ENCODE assay signal across 23 cellular contexts in the genomic region with DNA sequence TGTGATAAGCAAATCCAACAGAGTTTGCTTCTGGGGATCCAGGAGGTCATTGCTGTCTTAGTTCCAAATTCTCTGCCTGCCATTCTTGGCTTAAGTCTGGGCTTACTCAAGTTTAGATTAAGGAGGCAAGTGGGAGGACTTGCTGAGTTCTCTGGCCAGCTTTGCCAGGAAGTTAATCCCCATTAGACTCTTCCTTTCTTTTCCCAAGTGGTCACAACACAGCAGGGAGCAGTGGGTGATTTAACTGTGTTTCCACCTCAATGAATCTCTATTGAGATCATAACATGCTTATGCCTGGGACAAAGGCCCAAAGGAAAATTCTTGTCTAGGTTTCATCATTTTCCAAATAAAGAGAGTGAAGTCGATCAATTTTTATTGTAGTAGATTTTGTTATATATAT.
A peak's percentile ranks its signal among the peaks of the same experiment; 100 is the strongest.
DNase-seq lines count a peak whose midpoint lies in the region; ATAC-seq and TF ChIP-seq lines count a peak whose summit lies in the region.
"Had no signal": no experiment of that assay in that cellular context is flagged by ENCODE, and none has a peak within 500 bp of the region (broad histone marks: within the 10 kb centered on the region; RNA-seq: fewer than 3 reads in every experiment).

No MANE protein-coding gene starts in this region.

- H3K4me3 Mint-ChIP-seq in activated CD8-positive, alpha-beta T cell treated with anti-CD3 and anti-CD28 coated beads, Interleukin-2, amount 10 ng/mL, durations not matched to agents 7 days and 5 days = no peak overlapping the region
- H3K4me3 Mint-ChIP-seq: B cell; CD14-positive monocyte; CD8-positive, alpha-beta memory T cell had no signal

- DNase-seq in MV-4-11 (lab: John Stamatoyannopoulos, UW) (peak; percentile 39), amniotic epithelial cell (ENCODE audit: low read depth) (peak; percentile 37), fibroblast of pulmonary artery (ENCODE audit: low read depth) (peak; percentile 1), retinal pigment epithelial cell (ENCODE audit: low read depth) (peak; percentile 48), DMS153 (lab: John Stamatoyannopoulos, UW) (no peak), SKM-1 treated with dmso at 0.1 percent for 144 hours (lab: John Stamatoyannopoulos, UW; ENCODE audit: unreplicated experiment) (no peak)
- DNase-seq in activated CD8-positive, alpha-beta T cell treated with anti-CD3 and anti-CD28 coated beads, Interleukin-2, amount 10 ng/mL, durations not matched to agents 7 days and 5 days = no peak
- DNase-seq: CD8-positive, alpha-beta memory T cell; DMS 273 treated with DMSO at 0.1 percent for 48 hours; DND-41; IMR-90; KG1; MM.1S; NCI-H1092 treated with DMSO at 0.1 percent for 48 hours; NCI-H1436; NCI-H1930; NCI-H2107; NCI-H524; NCI-H774; SK-N-SH had no signal

- TF ChIP-seq CTCF in fibroblast of pulmonary artery (IDR thresholded peaks at IDR 0.05; ENCODE audit: low read length, missing control alignments) = no peak
- no peak for TF ChIP-seq CTCF in retinal pigment epithelial cell (conservative IDR thresholded peaks at IDR 0.05; ENCODE audit: low read depth, low read length)

- POLR2A ChIA-PET in activated CD8-positive, alpha-beta T cell treated with anti-CD3 and anti-CD28 coated beads, Interleukin-2, amount 10 ng/mL, durations not matched to agents 7 days and 5 days (lab: Charles Lee) = no interaction called here

- no peaks in the 10 kb centered on the region for H3K27me3 Mint-ChIP-seq in activated CD8-positive, alpha-beta T cell treated with anti-CD3 and anti-CD28 coated beads, Interleukin-2, amount 10 ng/mL, durations not matched to agents 7 days and 5 days (ENCODE audit: low read depth)
- H3K27me3 Mint-ChIP-seq: B cell had no signal

- no peaks in the 10 kb centered on the region for H3K9me3 Mint-ChIP-seq in activated CD8-positive, alpha-beta T cell treated with anti-CD3 and anti-CD28 coated beads, Interleukin-2, amount 10 ng/mL, durations not matched to agents 7 days and 5 days (ENCODE audit: insufficient read depth)

- no peak for ATAC-seq in activated CD8-positive, alpha-beta T cell treated with anti-CD3 and anti-CD28 coated beads, Interleukin-2, amount 10 ng/mL, durations not matched to agents 7 days and 5 days
- ATAC-seq: HCT116 had no signal

- H3K4me3 ChIP-seq in fibroblast of pulmonary artery (replicated peaks; ENCODE audit: low read depth, low read length) (no peak overlapping the region), retinal pigment epithelial cell (ENCODE audit: low read length) (no peak overlapping the region)

- no peak overlapping the region for H3K27ac Mint-ChIP-seq in activated CD8-positive, alpha-beta T cell treated with anti-CD3 and anti-CD28 coated beads, Interleukin-2, amount 10 ng/mL, durations not matched to agents 7 days and 5 days
- H3K27ac Mint-ChIP-seq: B cell; CD14-positive monocyte; CD8-positive, alpha-beta memory T cell had no signal

- H3K36me3 Mint-ChIP-seq in activated CD8-positive, alpha-beta T cell treated with anti-CD3 and anti-CD28 coated beads, Interleukin-2, amount 10 ng/mL, durations not matched to agents 7 days and 5 days (ENCODE audit: low read depth) = no peaks in the 10 kb centered on the region
- H3K36me3 Mint-ChIP-seq: CD14-positive monocyte; CD8-positive, alpha-beta memory T cell had no signal

- CTCF ChIA-PET in activated CD8-positive, alpha-beta T cell treated with anti-CD3 and anti-CD28 coated beads, Interleukin-2, amount 10 ng/mL, durations not matched to agents 7 days and 5 days (lab: Charles Lee) = no interaction called here

- no peaks in the 10 kb centered on the region for H3K4me1 Mint-ChIP-seq in activated CD8-positive, alpha-beta T cell treated with anti-CD3 and anti-CD28 coated beads, Interleukin-2, amount 10 ng/mL, durations not matched to agents 7 days and 5 days (ENCODE audit: low read depth)
- H3K4me1 Mint-ChIP-seq: B cell; CD14-positive monocyte; CD8-positive, alpha-beta memory T cell had no signal

Comparison
In these comparisons a context has a peak if more than half of its experiments do, and no peak if none do; other contexts are left out.
1. DNase-seq: peak in MV-4-11 (single experiment), amniotic epithelial cell (single experiment), fibroblast of pulmonary artery (single experiment) and retinal pigment epithelial cell (single experiment); none in DMS153 (single experiment), SKM-1 treated with dmso at 0.1 percent for 144 hours (single experiment) and activated CD8-positive, alpha-beta T cell treated with anti-CD3 and anti-CD28 coated beads, Interleukin-2, amount 10 ng/mL, durations not matched to agents 7 days and 5 days (single experiment).